Comparison of ENCODE assay signal across 9 cellular contexts in the genomic region with DNA sequence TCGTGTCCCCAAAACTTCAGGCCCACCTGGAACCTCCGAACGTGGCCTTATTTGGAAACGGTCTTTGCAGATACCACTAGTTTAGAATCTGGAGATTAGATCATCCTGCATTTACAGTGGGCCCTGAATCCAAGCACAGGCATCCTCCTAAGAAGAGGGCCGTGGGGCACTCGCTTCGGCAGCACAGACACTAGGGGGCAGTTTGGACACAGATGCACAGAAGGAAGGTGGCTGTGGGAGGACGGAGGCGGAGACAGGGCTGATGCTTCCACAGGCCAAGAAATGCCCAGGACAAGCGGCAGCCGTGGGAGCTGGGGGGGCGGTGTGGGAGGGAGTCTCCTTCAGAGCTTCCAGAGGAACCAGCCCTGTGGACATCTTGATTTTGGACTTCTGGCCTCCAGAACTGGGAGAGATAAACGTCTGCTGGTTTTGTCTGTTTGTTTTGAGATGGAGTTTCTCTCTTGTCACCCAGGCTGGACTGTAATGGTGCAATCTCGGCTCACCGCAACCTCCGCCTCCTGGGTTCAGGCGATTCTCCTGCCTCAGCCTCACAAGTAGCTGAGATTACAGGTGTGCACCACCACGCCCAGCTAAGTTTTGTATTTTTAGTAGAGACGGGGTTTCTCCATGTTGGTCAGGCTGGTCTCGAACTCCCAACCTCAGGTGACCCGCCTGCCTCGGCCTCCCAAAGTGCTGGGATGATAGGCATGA. TPM values are rescaled to one million over a fixed set of nuclear protein-coding genes. Genes with fewer than 3 reads are reported as not detected.
DNase-seq lines count a peak whose midpoint lies in the region; FAIRE-seq and TF ChIP-seq lines count a peak whose summit lies in the region.
"Not testable (repeated sequence)": the region's sequence is repeated elsewhere in the genome, so short reads cannot be mapped to it uniquely, and the experiment has no call there.
"Had no signal": no experiment of that assay in that cellular context is flagged by ENCODE, and none has a peak within 500 bp of the region (broad histone marks: within the 10 kb centered on the region; RNA-seq: fewer than 3 reads in every experiment).

No MANE protein-coding gene starts in this region.

- not testable (repeated sequence) for H4K20me1 ChIP-seq in Loucy (ENCODE audit: insufficient read depth, low read length, poor library complexity, severe bottlenecking); OCI-LY7 (ENCODE audit: insufficient read depth, low read length); endothelial cell of umbilical vein (replicated peaks; ENCODE audit: control insufficient read depth, extremely low read depth, insufficient read depth, low read length)

- H3K9me3 Mint-ChIP-seq in activated CD4-positive, alpha-beta memory T cell treated with anti-CD3 and anti-CD28 coated beads, Interleukin-2, amount 10 ng/mL, durations not matched to agents 7 days and 5 days, result not testable (repeated sequence)

- peak overlapping the region; percentile 53; the same call in 1 of the 2 replicates for H2AFZ ChIP-seq in Loucy (ENCODE audit: low read length)
- H2AFZ ChIP-seq in OCI-LY7 (ENCODE audit: low read length); endothelial cell of umbilical vein (ENCODE audit: low read depth, low read length): not testable (repeated sequence)

- not testable (repeated sequence) for H3K36me3 ChIP-seq in Loucy (ENCODE audit: insufficient read depth, low read length); OCI-LY7 (ENCODE audit: insufficient read depth, low read length); endothelial cell of umbilical vein (ENCODE audit: control insufficient read depth in 2 of 2, extremely low read depth in 1 of 2, insufficient read depth in 2 of 2, low read length in 2 of 2)

- H3K4me2 ChIP-seq in Loucy (ENCODE audit: low read depth, low read length, poor library complexity, severe bottlenecking); OCI-LY7 (ENCODE audit: low read length); endothelial cell of umbilical vein (ENCODE audit: insufficient read depth, low read length): not testable (repeated sequence)

- H3K79me2 ChIP-seq in Loucy (ENCODE audit: insufficient read depth, low read length); OCI-LY7 (ENCODE audit: insufficient read depth, low read depth, low read length); endothelial cell of umbilical vein (ENCODE audit: control insufficient read depth, insufficient read depth, low read length): not testable (repeated sequence)

- H3K9me1 ChIP-seq in endothelial cell of umbilical vein (replicated peaks; ENCODE audit: control insufficient read depth, extremely low read depth, insufficient read depth, low read length), result not testable (repeated sequence)

- not testable (repeated sequence) for H3K9me2 ChIP-seq in Loucy (replicated peaks; ENCODE audit: low read depth, low read length); OCI-LY7 (ENCODE audit: insufficient read depth, low read length)

- H3K27ac Mint-ChIP-seq in activated CD4-positive, alpha-beta memory T cell treated with anti-CD3 and anti-CD28 coated beads, Interleukin-2, amount 10 ng/mL, durations not matched to agents 7 days and 5 days, result not testable (repeated sequence)

- CTCF ChIA-PET in OCI-LY7 (lab: Charles Lee; ENCODE audit: unreplicated experiment) (interaction anchor here (0.7 kb wide), 1 partner anchor 275 kb away, joined by 12 read pairs; no protein-coding TSS in a partner anchor), endothelial cell of umbilical vein (lab: Charles Lee) (interaction anchor here (0.6 to 2.1 kb wide), 5 partner anchors 11 to 268 kb away, joined by 3 to 7 read pairs (median 3); no protein-coding TSS in a partner anchor)
- CTCF ChIA-PET in activated CD4-positive, alpha-beta memory T cell treated with anti-CD3 and anti-CD28 coated beads, Interleukin-2, amount 10 ng/mL, durations not matched to agents 7 days and 5 days (lab: Charles Lee), result interaction anchor here (1.2 to 1.8 kb wide), 3 partner anchors 10 to 31 kb away, joined by 3 to 7 read pairs (median 4); no protein-coding TSS in a partner anchor

- H3F3A ChIP-seq in Loucy (ENCODE audit: low read depth), result not testable (repeated sequence)

- H3K4me1 ChIP-seq in Loucy (ENCODE audit: insufficient read depth, low read length, poor library complexity, severe bottlenecking); OCI-LY7 (ENCODE audit: insufficient read depth, low read length, poor library complexity, severe bottlenecking); endothelial cell of umbilical vein (ENCODE audit: control insufficient read depth, extremely low read depth, insufficient read depth, low read length): not testable (repeated sequence)

- H3K27ac ChIP-seq in OCI-LY7 (ENCODE audit: low read depth, low read length, poor library complexity, severe bottlenecking); endothelial cell of umbilical vein (ENCODE audit: insufficient read depth, low read depth, low read length): not testable (repeated sequence)

- dilution Hi-C loops in endothelial cell of umbilical vein (cut with MboI; ENCODE audit: extremely low pct_ligation_motif_present, low sequenced_read_pairs), result not testable (repeated sequence)

- H3K9ac ChIP-seq in Loucy (ENCODE audit: low read depth, low read length, poor library complexity, severe bottlenecking); endothelial cell of umbilical vein (replicated peaks; ENCODE audit: extremely low read depth, insufficient read depth, low read length): not testable (repeated sequence)

- DNase-seq in AG09319 (ENCODE audit: extremely low read depth, low read depth) (peak; percentile 20), GM12865 (ENCODE audit: low read depth) (peak; percentile 58), OCI-LY7 (ENCODE audit: low spot score) (peak; percentile 55), endothelial cell of umbilical vein (ENCODE audit: low read depth, low spot score) (peak; percentile 57), left kidney (ENCODE audit: low read depth, low spot score) (peak; percentile 83), skeletal muscle cell (ENCODE audit: low read depth) (peak; percentile 4)
- peak; percentile 33 for DNase-seq in activated CD4-positive, alpha-beta memory T cell treated with anti-CD3 and anti-CD28 coated beads, Interleukin-2, amount 10 ng/mL, durations not matched to agents 7 days and 5 days

- not testable (repeated sequence) for H3K27me3 Mint-ChIP-seq in activated CD4-positive, alpha-beta memory T cell treated with anti-CD3 and anti-CD28 coated beads, Interleukin-2, amount 10 ng/mL, durations not matched to agents 7 days and 5 days

- TF ChIP-seq POLR2A in endothelial cell of umbilical vein (IDR thresholded peaks at IDR 0.05; ENCODE audit: low read depth, low read length), result not testable (repeated sequence)

- intact Hi-C loops in OCI-LY7 (cut with micrococcal nuclease; ENCODE audit: unreplicated experiment); endothelial cell of umbilical vein (cut with micrococcal nuclease): not testable (repeated sequence)

- not testable (repeated sequence) for H3K27me3 ChIP-seq in Loucy (ENCODE audit: insufficient read depth, low read length, poor library complexity, severe bottlenecking); endothelial cell of umbilical vein (ENCODE audit: control insufficient read depth in 2 of 2, insufficient read depth in 2 of 2, low read length in 2 of 2)

- not testable (repeated sequence) for BruUV-seq in OCI-LY7 (replicated peaks; lab: Mats Ljungman, UMichigan); endothelial cell of umbilical vein (replicated peaks; lab: Mats Ljungman, UMichigan)

- H3K4me1 Mint-ChIP-seq in activated CD4-positive, alpha-beta memory T cell treated with anti-CD3 and anti-CD28 coated beads, Interleukin-2, amount 10 ng/mL, durations not matched to agents 7 days and 5 days, result not testable (repeated sequence)

- peak; percentile 85 for FAIRE-seq in endothelial cell of umbilical vein (lab: Jason Lieb, UNC)

- POLR2A ChIA-PET in OCI-LY7 (lab: Charles Lee); endothelial cell of umbilical vein (lab: Charles Lee): not testable (repeated sequence)
- POLR2A ChIA-PET in activated CD4-positive, alpha-beta memory T cell treated with anti-CD3 and anti-CD28 coated beads, Interleukin-2, amount 10 ng/mL, durations not matched to agents 7 days and 5 days (lab: Charles Lee), result interaction anchor here (1.4 kb wide), 1 partner anchor 12 kb away, joined by 4 read pairs; no protein-coding TSS in a partner anchor

- H3K4me3 ChIP-seq in GM12865 (ENCODE audit: low read depth, low read length); Loucy (ENCODE audit: low read length, poor library complexity, severe bottlenecking); OCI-LY7 (ENCODE audit: low read depth, low read length, poor library complexity, severe bottlenecking); endothelial cell of umbilical vein (replicated peaks in 1 of 3; ENCODE audit: insufficient read depth in 1 of 3, low read depth in 1 of 3, low read length in 3 of 3); skeletal muscle cell (ENCODE audit: low read depth, low read length): not testable (repeated sequence)

- H3K4me3 Mint-ChIP-seq in activated CD4-positive, alpha-beta memory T cell treated with anti-CD3 and anti-CD28 coated beads, Interleukin-2, amount 10 ng/mL, durations not matched to agents 7 days and 5 days, result not testable (repeated sequence)

- not testable (repeated sequence) for H3K36me3 Mint-ChIP-seq in activated CD4-positive, alpha-beta memory T cell treated with anti-CD3 and anti-CD28 coated beads, Interleukin-2, amount 10 ng/mL, durations not matched to agents 7 days and 5 days (ENCODE audit: low read depth)

- not testable (repeated sequence) for H3K9me3 ChIP-seq in Loucy (ENCODE audit: insufficient read depth, low read depth, low read length); OCI-LY7 (ENCODE audit: low read length); endothelial cell of umbilical vein (replicated peaks; ENCODE audit: control insufficient read depth, insufficient read depth, low read length)

- TF ChIP-seq CTCF in AG09319 (IDR thresholded peaks at IDR 0.05; ENCODE audit: low read depth, low read length) (peak; percentile 69), GM12865 (IDR thresholded peaks at IDR 0.05; ENCODE audit: insufficient read depth, low read depth, low read length, missing control alignments) (peak; percentile 59), Loucy (conservative IDR thresholded peaks at IDR 0.05; ENCODE audit: low read length) (peak; percentile 72), OCI-LY7 (conservative IDR thresholded peaks at IDR 0.05; ENCODE audit: low read length) (peak; percentile 78), endothelial cell of umbilical vein (IDR thresholded peaks at IDR 0.05; ENCODE audit: extremely low read depth in 1 of 2, insufficient read depth in 1 of 2, low read depth in 1 of 2, low read length in 2 of 2) (peak; percentile 59 to 81)

RNA-seq across cellular contexts. Expression of gene LCN8, which starts 2.9 kb away (rescaled TPM):
- not detected in 2 replicates for total RNA-seq in OCI-LY7 (2014; rRNA removed; shearing (Covaris generic))
- total RNA-seq in OCI-LY7 (2022), result not detected in 2 replicates
- total RNA-seq in activated CD4-positive, alpha-beta memory T cell treated with anti-CD3 and anti-CD28 coated beads, Interleukin-2, amount 10 ng/mL, durations not matched to agents 7 days and 5 days, result not detected
- total RNA-seq in endothelial cell of umbilical vein, result not detected in 2 replicates
- not detected in 2 replicates for polyA plus RNA-seq in endothelial cell of umbilical vein
- not detected in 2 replicates for polyA plus RNA-seq in endothelial cell of umbilical vein (2011; cell fraction: cytosol; rRNA removed)
- not detected in 2 replicates for polyA plus RNA-seq in endothelial cell of umbilical vein (2011; cell fraction: nucleus; rRNA removed)
- polyA plus RNA-seq in endothelial cell of umbilical vein (2012), result not detected in 2 replicates
- not detected in 2 replicates for polyA minus RNA-seq in endothelial cell of umbilical vein
- polyA minus RNA-seq in endothelial cell of umbilical vein (2011; cell fraction: cytosol; rRNA and poly(A)+ RNA removed), result not detected
- not detected in 2 replicates for polyA minus RNA-seq in endothelial cell of umbilical vein (2011; cell fraction: nucleus; rRNA and poly(A)+ RNA removed)
- total RNA-seq: omental fat pad had no signal

RNA-seq across cellular contexts. Expression of gene LCN15, which starts 3.3 kb away (rescaled TPM):
- total RNA-seq in OCI-LY7 (2014; rRNA removed; shearing (Covaris generic)), result not detected in 2 replicates
- total RNA-seq in OCI-LY7 (2022) (not detected in 2 replicates), endothelial cell of umbilical vein (not detected in 2 replicates)
- not detected for total RNA-seq in activated CD4-positive, alpha-beta memory T cell treated with anti-CD3 and anti-CD28 coated beads, Interleukin-2, amount 10 ng/mL, durations not matched to agents 7 days and 5 days
- polyA plus RNA-seq in endothelial cell of umbilical vein, result not detected in 2 replicates
- polyA plus RNA-seq in endothelial cell of umbilical vein (2011; cell fraction: cytosol; rRNA removed), result 0.13 TPM in 1 of 2 replicates, not detected in the other
- polyA plus RNA-seq in endothelial cell of umbilical vein (2011; cell fraction: nucleus; rRNA removed), result not detected in 2 replicates
- polyA plus RNA-seq in endothelial cell of umbilical vein (2012), result not detected in 2 replicates
- not detected in 2 replicates for polyA minus RNA-seq in endothelial cell of umbilical vein
- not detected for polyA minus RNA-seq in endothelial cell of umbilical vein (2011; cell fraction: cytosol; rRNA and poly(A)+ RNA removed)
- polyA minus RNA-seq in endothelial cell of umbilical vein (2011; cell fraction: nucleus; rRNA and poly(A)+ RNA removed), result not detected in 2 replicates
- total RNA-seq: omental fat pad had no signal

RNA-seq across cellular contexts. Expression of gene LCN6, which starts 12.7 kb away (rescaled TPM):
- total RNA-seq in OCI-LY7 (2014; rRNA removed; shearing (Covaris generic)), result not detected in 2 replicates
- total RNA-seq in OCI-LY7 (2022) (not detected in 2 replicates), endothelial cell of umbilical vein (not detected in 2 replicates)
- total RNA-seq in activated CD4-positive, alpha-beta memory T cell treated with anti-CD3 and anti-CD28 coated beads, Interleukin-2, amount 10 ng/mL, durations not matched to agents 7 days and 5 days, result under 1 TPM in 1 of 2 experiments, not detected in 1; 0.40 TPM
- polyA plus RNA-seq in endothelial cell of umbilical vein, result 0.17 TPM in 1 of 2 replicates, not detected in the other
- not detected in 2 replicates for polyA plus RNA-seq in endothelial cell of umbilical vein (2011; cell fraction: cytosol; rRNA removed)
- not detected in 2 replicates for polyA plus RNA-seq in endothelial cell of umbilical vein (2011; cell fraction: nucleus; rRNA removed)
- polyA plus RNA-seq in endothelial cell of umbilical vein (2012), result not detected in 2 replicates
- not detected in 2 replicates for polyA minus RNA-seq in endothelial cell of umbilical vein
- polyA minus RNA-seq in endothelial cell of umbilical vein (2011; cell fraction: cytosol; rRNA and poly(A)+ RNA removed), result not detected
- polyA minus RNA-seq in endothelial cell of umbilical vein (2011; cell fraction: nucleus; rRNA and poly(A)+ RNA removed), result not detected in 2 replicates

RNA-seq across cellular contexts. Expression of gene LCN10, which starts 18.2 kb away (rescaled TPM):
- total RNA-seq in OCI-LY7 (2014; rRNA removed; shearing (Covaris generic)), result not detected in 2 replicates
- not detected in 2 replicates for total RNA-seq in OCI-LY7 (2022)
- total RNA-seq in activated CD4-positive, alpha-beta memory T cell treated with anti-CD3 and anti-CD28 coated beads, Interleukin-2, amount 10 ng/mL, durations not matched to agents 7 days and 5 days, result not detected
- total RNA-seq in endothelial cell of umbilical vein, result not detected in 2 replicates
- not detected in 2 replicates for polyA plus RNA-seq in endothelial cell of umbilical vein
- polyA plus RNA-seq in endothelial cell of umbilical vein (2011; cell fraction: cytosol; rRNA removed), result not detected in 2 replicates
- 0.05 and 0.27 TPM in 2 replicates for polyA plus RNA-seq in endothelial cell of umbilical vein (2011; cell fraction: nucleus; rRNA removed)
- polyA plus RNA-seq in endothelial cell of umbilical vein (2012), result not detected in 2 replicates
- not detected in 2 replicates for polyA minus RNA-seq in endothelial cell of umbilical vein
- not detected for polyA minus RNA-seq in endothelial cell of umbilical vein (2011; cell fraction: cytosol; rRNA and poly(A)+ RNA removed)
- polyA minus RNA-seq in endothelial cell of umbilical vein (2011; cell fraction: nucleus; rRNA and poly(A)+ RNA removed), result not detected in 2 replicates

RNA-seq across cellular contexts. Expression of gene TMEM141, which starts 30.2 kb away (rescaled TPM):
- 61.9 and 70.2 TPM in 2 replicates for total RNA-seq in OCI-LY7 (2014; rRNA removed; shearing (Covaris generic))
- total RNA-seq in OCI-LY7 (2022), result 41.5 and 43.2 TPM in 2 replicates
- total RNA-seq in activated CD4-positive, alpha-beta memory T cell treated with anti-CD3 and anti-CD28 coated beads, Interleukin-2, amount 10 ng/mL, durations not matched to agents 7 days and 5 days, result 10 to 100 TPM; 39.6 to 42.9 TPM
- total RNA-seq in endothelial cell of umbilical vein, result 43.2 and 44.9 TPM in 2 replicates
- polyA plus RNA-seq in endothelial cell of umbilical vein, result 129 and 146 TPM in 2 replicates
- 78.8 and 99.9 TPM in 2 replicates for polyA plus RNA-seq in endothelial cell of umbilical vein (2011; cell fraction: cytosol; rRNA removed)
- 32.2 and 36.3 TPM in 2 replicates for polyA plus RNA-seq in endothelial cell of umbilical vein (2011; cell fraction: nucleus; rRNA removed)
- 59.0 and 80.5 TPM in 2 replicates for polyA plus RNA-seq in endothelial cell of umbilical vein (2012)
- 34.6 and 38.7 TPM in 2 replicates for polyA minus RNA-seq in endothelial cell of umbilical vein
- 16.9 TPM for polyA minus RNA-seq in endothelial cell of umbilical vein (2011; cell fraction: cytosol; rRNA and poly(A)+ RNA removed)
- 3.5 and 6.9 TPM in 2 replicates for polyA minus RNA-seq in endothelial cell of umbilical vein (2011; cell fraction: nucleus; rRNA and poly(A)+ RNA removed)

Comparison
In these comparisons a context has a peak if more than half of its experiments do, and no peak if none do; other contexts are left out.
1. DNase-seq: peak in every context shown above with its lines; median percentile 83 in left kidney; 58 in GM12865; 57 in endothelial cell of umbilical vein; 55 in OCI-LY7; 33 in activated CD4-positive, alpha-beta memory T cell treated with anti-CD3 and anti-CD28 coated beads, Interleukin-2, amount 10 ng/mL, durations not matched to agents 7 days and 5 days; 20 in AG09319; 4 in skeletal muscle cell.